In genomic region chr9:135956798-135957166, GRCh38 we compare ENCODE assay signal across 24 cellular contexts.
"Had no signal": no experiment of that assay in that cellular context is flagged by ENCODE, and none has a peak within 500 bp of the region (broad histone marks: within the 10 kb centered on the region; RNA-seq: fewer than 3 reads in every experiment).

No MANE protein-coding gene starts in this region.

- H3K27me3 Mint-ChIP-seq: activated CD4-positive, alpha-beta memory T cell treated with anti-CD3 and anti-CD28 coated beads, Interleukin-2, amount 10 ng/mL, durations not matched to agents 7 days and 5 days; activated CD4-positive, alpha-beta T cell treated with anti-CD3 and anti-CD28 coated beads for 36 hours; activated naive CD8-positive, alpha-beta T cell; activated T-helper 17 cell treated with anti-CD3 and anti-CD28 coated beads, Interleukin-2, amount 50 U/mL, for 72 hours; IgD-negative memory B cell had no signal

- H3K27ac Mint-ChIP-seq: activated CD4-positive, alpha-beta memory T cell treated with anti-CD3 and anti-CD28 coated beads, Interleukin-2, amount 10 ng/mL, durations not matched to agents 7 days and 5 days; activated CD4-positive, alpha-beta T cell treated with anti-CD3 and anti-CD28 coated beads for 36 hours; activated naive CD4-positive, alpha-beta T cell treated with anti-CD3 and anti-CD28 coated beads for 36 hours; activated naive CD8-positive, alpha-beta T cell; activated T-helper 17 cell treated with anti-CD3 and anti-CD28 coated beads, Interleukin-2, amount 50 U/mL, for 72 hours had no signal

- H3K9ac ChIP-seq: KMS-11 had no signal

- H3K27me3 ChIP-seq: brain microvascular endothelial cell, cardiac muscle cell, Peyer's patch had no signal

- DNase-seq: activated CD4-positive, alpha-beta memory T cell treated with anti-CD3 and anti-CD28 coated beads, Interleukin-2, amount 10 ng/mL, durations not matched to agents 7 days and 5 days; activated CD4-positive, alpha-beta T cell treated with anti-CD3 and anti-CD28 coated beads for 36 hours; activated CD4-positive, alpha-beta T cell treated with anti-CD3 and anti-CD28 coated beads, Interleukin-2, amount 50 U/mL, for 1 hour; activated gamma-delta T cell; activated naive CD4-positive, alpha-beta T cell treated with anti-CD3 and anti-CD28 coated beads for 36 hours; activated T-cell treated with anti-CD3 and anti-CD28 coated beads for 4 hours; activated T-cell treated with anti-CD3 and anti-CD28 coated beads, Interleukin-2, amount 50 U/mL, for 48 hours; brain microvascular endothelial cell; MM.1S; NCI-H1105; NCI-H1436; NCI-H1694 treated with DMSO at 0.1 percent for 48 hours; NCI-H2029 treated with DMSO at 0.1 percent for 48 hours; NCI-H510A treated with DMSO at 0.1 percent for 48 hours; NCI-H69; SIG-M5; T-helper 2 cell; T1000 had no signal

- H3K4me3 ChIP-seq: cardiac muscle cell, Peyer's patch had no signal

- ATAC-seq: activated CD4-positive, alpha-beta T cell treated with anti-CD3 and anti-CD28 coated beads for 36 hours; activated T-helper 17 cell treated with anti-CD3 and anti-CD28 coated beads, Interleukin-2, amount 50 U/mL, for 72 hours had no signal

- H3K36me3 Mint-ChIP-seq: IgD-negative memory B cell had no signal

- H3K9me3 ChIP-seq: Peyer's patch had no signal

- H3K4me3 Mint-ChIP-seq: activated CD4-positive, alpha-beta memory T cell treated with anti-CD3 and anti-CD28 coated beads, Interleukin-2, amount 10 ng/mL, durations not matched to agents 7 days and 5 days; activated CD4-positive, alpha-beta T cell treated with anti-CD3 and anti-CD28 coated beads for 36 hours; activated naive CD4-positive, alpha-beta T cell treated with anti-CD3 and anti-CD28 coated beads for 36 hours; activated naive CD8-positive, alpha-beta T cell; activated T-helper 17 cell treated with anti-CD3 and anti-CD28 coated beads, Interleukin-2, amount 50 U/mL, for 72 hours had no signal

- H3K9me3 Mint-ChIP-seq: activated CD4-positive, alpha-beta memory T cell treated with anti-CD3 and anti-CD28 coated beads, Interleukin-2, amount 10 ng/mL, durations not matched to agents 7 days and 5 days; activated naive CD4-positive, alpha-beta T cell treated with anti-CD3 and anti-CD28 coated beads for 36 hours; activated T-helper 17 cell treated with anti-CD3 and anti-CD28 coated beads, Interleukin-2, amount 50 U/mL, for 72 hours; IgD-negative memory B cell had no signal

- H3K4me2 ChIP-seq: KMS-11 had no signal

- H3K27ac ChIP-seq: brain microvascular endothelial cell, cardiac muscle cell, KMS-11, Peyer's patch had no signal
